8 cellular contexts compared by ENCODE assay signal in the genomic region with DNA sequence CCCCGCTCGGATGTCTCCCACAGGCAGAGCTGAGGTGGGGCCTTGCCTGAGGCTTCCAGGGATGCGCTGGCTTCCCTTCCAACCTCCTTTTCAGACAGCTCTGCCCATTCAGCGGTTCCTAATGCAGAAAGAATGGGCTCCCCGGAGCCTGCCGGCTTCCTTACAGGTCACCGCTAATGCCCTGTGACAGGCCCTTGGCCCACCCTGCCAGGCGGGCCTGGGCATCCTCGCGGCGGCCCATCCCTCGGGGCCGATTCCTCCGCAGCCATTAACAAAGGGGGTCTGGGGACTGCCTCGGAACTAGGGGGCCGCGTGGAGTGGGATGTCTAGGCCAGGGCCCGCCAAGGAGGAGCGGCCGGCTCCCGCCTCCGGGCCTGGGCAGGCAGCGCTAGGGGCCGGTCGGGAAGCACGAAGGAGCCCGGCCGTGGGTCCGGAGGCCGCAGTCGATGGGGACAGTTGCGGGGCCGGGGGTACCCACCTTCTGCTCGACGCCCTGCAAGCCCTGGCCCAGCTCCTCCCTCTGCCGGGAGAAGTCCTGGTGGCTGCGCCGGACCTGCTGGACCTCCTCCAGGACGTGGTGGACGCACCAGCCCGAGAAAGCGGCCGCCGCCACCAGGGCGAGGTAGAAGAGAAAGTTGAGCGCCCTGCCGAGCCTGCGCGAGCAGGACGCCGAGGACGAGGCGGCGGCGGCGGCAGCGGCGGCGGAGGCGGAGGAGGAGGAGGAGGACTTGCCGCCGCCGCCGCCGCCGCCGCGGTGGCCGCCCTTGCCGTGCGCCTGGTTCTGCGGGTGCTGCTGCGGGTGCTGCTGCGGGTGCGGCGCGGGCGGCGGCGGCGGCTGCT. TPM values are rescaled to one million over a fixed set of nuclear protein-coding genes. Genes with fewer than 3 reads are reported as not detected.
DNase-seq lines count a peak whose midpoint lies in the region; ATAC-seq and TF ChIP-seq lines count a peak whose summit lies in the region.

No MANE protein-coding gene starts in this region.

- H3K27me3 ChIP-seq in ascending aorta (no peaks in the 10 kb centered on the region), right cardiac atrium (ENCODE audit: control insufficient read depth, insufficient read depth) (no peaks in the 10 kb centered on the region)

- H3K27me3 Mint-ChIP-seq in progenitor cell of endocrine pancreas: peaks cover 5% of the 10 kb centered on the region

- H3K27ac ChIP-seq in ascending aorta (peak overlapping the region; percentile 97 to 99), right cardiac atrium (ENCODE audit: low read length) (peak overlapping the region; percentile 86)

- peaks cover 10% of the 10 kb centered on the region for H3K4me1 Mint-ChIP-seq in progenitor cell of endocrine pancreas (ENCODE audit: low read depth)

- DNase-seq in NCI-H2196 (lab: John Stamatoyannopoulos, UW; ENCODE audit: unreplicated experiment) (peak; percentile 18), NCI-H2196 treated with DMSO at 0.1 percent for 48 hours (lab: John Stamatoyannopoulos, UW; ENCODE audit: unreplicated experiment) (no peak), SW480 (ENCODE audit: low spot score) (peak; percentile 37), ascending aorta (ENCODE audit: low spot score in 2 of 2) (peak in 1 of 2 donors; percentile 83), right cardiac atrium (peak; percentile 82 to 92 (median 91)), progenitor cell of endocrine pancreas (ENCODE audit: low spot score, unreplicated experiment) (peak; percentile 51), NCI-H1048 (lab: John Stamatoyannopoulos, UW) (no peak)

- H3K9me3 ChIP-seq in ascending aorta: no peaks in the 10 kb centered on the region
- H3K9me3 ChIP-seq in right cardiac atrium (ENCODE audit: control insufficient read depth, low read length): no peaks in the 10 kb centered on the region

- intact Hi-C loops in ascending aorta (cut with DNase I) (loop anchor here (1.0 to 5.0 kb wide), 3 partner anchors 55 to 845 kb away; partner anchors contain the start of genes CRY1, POLR3B and TCP11L2), right cardiac atrium (cut with DNase I) (loop anchor here in 2 of 4 donors (2.0 to 10.0 kb wide), 3 partner anchors 55 to 98 kb away; partner anchors contain the start of gene TCP11L2 (in 2 of the 2))

- H3K9me3 Mint-ChIP-seq in progenitor cell of endocrine pancreas (ENCODE audit: low read depth): no peaks in the 10 kb centered on the region

- H3K36me3 ChIP-seq in ascending aorta: peaks cover 0 to 19% of the 10 kb centered on the region in 2 donors

- peak overlapping the region; percentile 82 for H3K27ac Mint-ChIP-seq in progenitor cell of endocrine pancreas

- H3K4me3 ChIP-seq in ascending aorta (peak overlapping the region; percentile 90 to 95), right cardiac atrium (ENCODE audit: low read length) (peak overlapping the region; percentile 90)

- peaks cover 3 to 24% of the 10 kb centered on the region in 2 donors for H3K4me1 ChIP-seq in ascending aorta
- H3K4me1 ChIP-seq in right cardiac atrium (ENCODE audit: control insufficient read depth, insufficient read depth, low read length): peaks cover 11% of the 10 kb centered on the region

- WGBS in right cardiac atrium: 2% methylated on average over 80 of the region's 81 CpGs

- peak; percentile 10 for ATAC-seq in HG03095 (IDR thresholded peaks at IDR 0.05; ENCODE audit: unreplicated experiment)
- peak; percentile 26 to 34 for ATAC-seq in right cardiac atrium

- H3K4me3 Mint-ChIP-seq in progenitor cell of endocrine pancreas (ENCODE audit: low read depth): peak overlapping the region; percentile 81

- H3K36me3 Mint-ChIP-seq in progenitor cell of endocrine pancreas (ENCODE audit: insufficient read depth): peaks cover 8% of the 10 kb centered on the region

- TF ChIP-seq CTCF in ascending aorta (IDR thresholded peaks at IDR 0.05) (no peak), progenitor cell of endocrine pancreas (IDR thresholded peaks at IDR 0.05; ENCODE audit: unreplicated experiment) (peak; percentile 7)

RNA-seq across cellular contexts. Expression of gene CKAP4, which starts 0.7 kb away (rescaled TPM):
- total RNA-seq in ascending aorta (116 TPM), right cardiac atrium (10 to 100 TPM; 35.6 to 53.7 (median 41.3) TPM), progenitor cell of endocrine pancreas (102 and 107 TPM in 2 replicates)
- polyA plus RNA-seq in right cardiac atrium: 24.8 TPM

RNA-seq across cellular contexts. Expression of gene TCP11L2, which starts 55.4 kb away (rescaled TPM):
- 16.0 TPM for total RNA-seq in ascending aorta
- total RNA-seq in right cardiac atrium: 10 to 100 TPM; 54.0 to 64.5 (median 61.9) TPM
- polyA plus RNA-seq in right cardiac atrium: 14.2 TPM
- 14.8 and 16.1 TPM in 2 replicates for total RNA-seq in progenitor cell of endocrine pancreas

Comparison
In these comparisons a context has a peak if more than half of its experiments do, and no peak if none do; other contexts are left out.
1. DNase-seq: peak in NCI-H2196 (single experiment), SW480 (single experiment), right cardiac atrium (3 of 3) and progenitor cell of endocrine pancreas (single experiment); none in NCI-H2196 treated with DMSO at 0.1 percent for 48 hours (single experiment) and NCI-H1048 (single experiment).